In the genomic region with DNA sequence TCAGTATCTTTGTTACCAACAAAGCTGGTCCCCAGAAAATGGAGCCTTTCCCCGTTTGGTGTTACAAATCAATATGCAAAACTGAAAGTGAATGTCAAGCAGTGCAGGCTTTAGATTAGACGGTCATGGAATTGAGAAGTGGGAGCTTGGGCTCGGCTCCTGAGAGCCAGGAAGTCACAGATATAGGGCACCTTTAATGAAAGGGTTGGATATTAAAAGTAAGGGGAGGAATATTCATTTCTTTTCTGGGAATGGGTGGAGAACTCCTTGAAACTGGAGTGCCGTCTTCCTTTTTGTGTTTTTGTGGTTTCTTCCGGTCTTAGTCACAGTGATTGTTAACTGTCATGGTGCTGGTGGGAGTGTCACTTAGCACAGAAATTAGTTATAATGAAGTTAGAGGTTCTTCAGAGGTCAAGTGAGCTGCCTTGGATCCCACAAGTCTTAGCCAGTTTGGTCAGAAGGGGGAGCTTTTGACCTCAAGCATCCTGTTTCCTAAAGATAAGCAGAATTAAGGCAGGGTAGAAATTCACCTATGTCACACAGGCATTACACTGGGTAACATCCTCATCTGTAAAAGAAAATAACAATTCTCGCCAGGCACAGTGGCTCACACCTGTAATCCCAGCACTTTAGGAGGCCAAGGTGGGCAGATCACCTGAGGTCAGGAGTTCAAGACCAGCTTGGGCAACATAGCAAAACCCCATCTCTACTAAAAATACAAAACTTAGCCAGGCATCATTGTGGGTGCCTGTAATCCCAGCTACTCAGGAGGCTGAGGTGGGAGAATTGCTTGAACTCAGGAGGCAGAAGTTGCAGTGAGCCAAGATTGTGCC, we compare ENCODE assay signal across 7 cellular contexts. TPM values are rescaled to one million over a fixed set of nuclear protein-coding genes. Genes with fewer than 3 reads are reported as not detected.
A peak's percentile ranks its signal among the peaks of the same experiment; 100 is the strongest.
DNase-seq lines count a peak whose midpoint lies in the region; ATAC-seq and TF ChIP-seq lines count a peak whose summit lies in the region.

No MANE protein-coding gene starts in this region.

- H3K27me3 ChIP-seq in lung (ENCODE audit: control insufficient read depth, insufficient read depth), result no peaks in the 10 kb centered on the region

- no TSS peak for BruUV-seq in MCF 10A (replicated peaks; lab: Mats Ljungman, UMichigan)

- intact Hi-C loops in MCF 10A (cut with micrococcal nuclease), result loop anchor here (1.0 kb wide), 1 partner anchor 9 kb away; a partner anchor contains a TSS

- peak overlapping the region; percentile 65 for H3K9ac ChIP-seq in SK-N-MC (ENCODE audit: insufficient read length)

- TF ChIP-seq CTCF in MCF 10A (IDR thresholded peaks at IDR 0.05; ENCODE audit: unreplicated experiment) (peak; percentile 18), lung (IDR thresholded peaks at IDR 0.05; ENCODE audit: control extremely low read depth, extremely low read depth) (peak; percentile 30), type B pancreatic cell (conservative IDR thresholded peaks at IDR 0.05) (no peak)

- H3K36me3 Mint-ChIP-seq in MCF 10A (ENCODE audit: insufficient read depth, unreplicated experiment), result peaks cover 6% of the 10 kb centered on the region
- peaks cover 4% of the 10 kb centered on the region for H3K36me3 Mint-ChIP-seq in type B pancreatic cell

- POLR2A ChIA-PET in MCF 10A (lab: Yijun Ruan, JAX), result interaction anchor here (0.6 to 4.0 kb wide), 10 partner anchors 11 to 1434 kb away, joined by 3 to 113 read pairs (median 4); a partner anchor contains a TSS

- no peaks in the 10 kb centered on the region for H3K36me3 ChIP-seq in SK-N-MC (ENCODE audit: insufficient read depth, low read length)
- no peaks in the 10 kb centered on the region for H3K36me3 ChIP-seq in lung (ENCODE audit: control insufficient read depth in 2 of 2, insufficient read depth in 2 of 2, low read length in 2 of 2)

- H3K4me1 Mint-ChIP-seq in MCF 10A (ENCODE audit: insufficient read depth, unreplicated experiment) (peaks cover 14% of the 10 kb centered on the region), type B pancreatic cell (ENCODE audit: unreplicated experiment) (peaks cover 33% of the 10 kb centered on the region)

- H3K9me3 ChIP-seq in SK-N-MC (ENCODE audit: low read depth, low read length) (no peaks in the 10 kb centered on the region), lung (ENCODE audit: control insufficient read depth in 2 of 2, insufficient read depth in 1 of 2, low read length in 1 of 2) (no peaks in the 10 kb centered on the region)

- DNase-seq in SK-N-MC (ENCODE audit: low read depth, low spot score), result no peak
- peak; percentile 91 for DNase-seq in MCF 10A (ENCODE audit: unreplicated experiment)
- DNase-seq in lung (ENCODE audit: low spot score), result peak; percentile 65
- DNase-seq in type B pancreatic cell (ENCODE audit: extremely low spot score, unreplicated experiment), result no peak
- DNase-seq in NCI-H526 treated with DMSO at 0.1 percent for 48 hours (lab: John Stamatoyannopoulos, UW), result no peak

- H3K9me3 Mint-ChIP-seq in MCF 10A (ENCODE audit: unreplicated experiment) (no peaks in the 10 kb centered on the region), type B pancreatic cell (no peaks in the 10 kb centered on the region)

- peak overlapping the region; percentile 91 for H3K27ac Mint-ChIP-seq in MCF 10A (ENCODE audit: low read depth, unreplicated experiment)
- peak overlapping the region; percentile 79 for H3K27ac Mint-ChIP-seq in type B pancreatic cell

- H3K4me3 ChIP-seq in SK-N-MC (peak overlapping the region; percentile 73), lung (peak overlapping the region; percentile 3)

- 6 to 8% methylated on average over 6 of the region's 6 CpGs for WGBS in lung, 2 donors

- H3K27me3 Mint-ChIP-seq in MCF 10A (ENCODE audit: insufficient read depth, unreplicated experiment), result no peaks in the 10 kb centered on the region
- no peaks in the 10 kb centered on the region for H3K27me3 Mint-ChIP-seq in type B pancreatic cell

- H3K4me3 Mint-ChIP-seq in MCF 10A (ENCODE audit: unreplicated experiment) (peak overlapping the region; percentile 77), type B pancreatic cell (peak overlapping the region; percentile 40)

- H3K4me1 ChIP-seq in lung (ENCODE audit: control insufficient read depth in 2 of 2, insufficient read depth in 2 of 2, low read length in 2 of 2), result peaks cover 0 to 14% of the 10 kb centered on the region in 2 donors

- CTCF ChIA-PET in MCF 10A (lab: Yijun Ruan, JAX), result interaction anchor here (0.6 to 2.3 kb wide), 14 partner anchors 8 to 180 kb away, joined by 3 to 11 read pairs (median 6); a partner anchor contains a TSS

- ATAC-seq in GM18517 (IDR thresholded peaks at IDR 0.05; ENCODE audit: unreplicated experiment) (peak; percentile 71), HG03045 (IDR thresholded peaks at IDR 0.05; ENCODE audit: unreplicated experiment) (peak; percentile 42), lung (ENCODE audit: insufficient read depth, low FRiP score) (peak; percentile 86)

- H3K27ac ChIP-seq in SK-N-MC (peak overlapping the region; percentile 74), lung (ENCODE audit: low read depth in 1 of 2, low read length in 1 of 2) (peak overlapping the region; percentile 63 to 93)

RNA-seq across cellular contexts. Expression of a gene that starts 9.6 kb away (rescaled TPM):
- total RNA-seq in MCF 10A (2022), result 1,945 and 2,169 TPM in 2 replicates
- 100 to 1,000 TPM; 381 to 872 TPM for total RNA-seq in lung
- 100 to 1,000 TPM; 485 to 867 TPM for polyA plus RNA-seq in lung
- 677 and 972 TPM in 2 replicates for total RNA-seq in type B pancreatic cell (ENCODE audit: low replicate concordance)

RNA-seq across cellular contexts. Expression of a gene that starts 33.0 kb away (rescaled TPM):
- total RNA-seq in MCF 10A (2022) (not detected in 2 replicates), lung (not detected), type B pancreatic cell (ENCODE audit: low replicate concordance) (119 and 193 TPM in 2 replicates)
- polyA plus RNA-seq in lung, result not detected

RNA-seq across cellular contexts. Expression of a gene that starts 54.7 kb away (rescaled TPM):
- total RNA-seq in MCF 10A (2022) (1,990 and 4,105 TPM in 2 replicates), lung (10 to 100 TPM; 39.8 to 45.4 TPM), type B pancreatic cell (ENCODE audit: low replicate concordance) (512 and 3,327 TPM in 2 replicates)
- polyA plus RNA-seq in lung, result 10 to 100 TPM; 27.3 to 47.2 TPM

RNA-seq across cellular contexts. Expression of a gene that starts 55.3 kb away (rescaled TPM):
- total RNA-seq in MCF 10A (2022) (0.37 and 0.49 TPM in 2 replicates), lung (under 1 TPM; 0.21 to 0.26 TPM), type B pancreatic cell (ENCODE audit: low replicate concordance) (4.3 and 11.6 TPM in 2 replicates)
- under 1 TPM; 0.07 to 0.57 TPM for polyA plus RNA-seq in lung

Comparison
In these comparisons a context has a peak if more than half of its experiments do, and no peak if none do; other contexts are left out.
1. DNase-seq: peak in MCF 10A (single experiment) and lung (single experiment); none in SK-N-MC (single experiment), type B pancreatic cell (single experiment) and NCI-H526 treated with DMSO at 0.1 percent for 48 hours (single experiment).
2. RNA of a gene that starts 33.0 kb away (total RNA-seq): 119 to 193 TPM in type B pancreatic cell; not detected in MCF 10A and not detected in lung; every median in the first group is over 10 times any median in the second.
3. RNA of a gene that starts 54.7 kb away (total RNA-seq): 1,990 to 4,105 TPM in MCF 10A and 512 to 3,327 TPM in type B pancreatic cell; 39.8 to 45.4 TPM in lung; every median in the first group is over 10 times any median in the second.
4. Peak in every context shown above with its lines, with median percentiles within 50 percentile points of each other: ATAC-seq.